ENCODE assay signal across 1 cellular context in the genomic region with DNA sequence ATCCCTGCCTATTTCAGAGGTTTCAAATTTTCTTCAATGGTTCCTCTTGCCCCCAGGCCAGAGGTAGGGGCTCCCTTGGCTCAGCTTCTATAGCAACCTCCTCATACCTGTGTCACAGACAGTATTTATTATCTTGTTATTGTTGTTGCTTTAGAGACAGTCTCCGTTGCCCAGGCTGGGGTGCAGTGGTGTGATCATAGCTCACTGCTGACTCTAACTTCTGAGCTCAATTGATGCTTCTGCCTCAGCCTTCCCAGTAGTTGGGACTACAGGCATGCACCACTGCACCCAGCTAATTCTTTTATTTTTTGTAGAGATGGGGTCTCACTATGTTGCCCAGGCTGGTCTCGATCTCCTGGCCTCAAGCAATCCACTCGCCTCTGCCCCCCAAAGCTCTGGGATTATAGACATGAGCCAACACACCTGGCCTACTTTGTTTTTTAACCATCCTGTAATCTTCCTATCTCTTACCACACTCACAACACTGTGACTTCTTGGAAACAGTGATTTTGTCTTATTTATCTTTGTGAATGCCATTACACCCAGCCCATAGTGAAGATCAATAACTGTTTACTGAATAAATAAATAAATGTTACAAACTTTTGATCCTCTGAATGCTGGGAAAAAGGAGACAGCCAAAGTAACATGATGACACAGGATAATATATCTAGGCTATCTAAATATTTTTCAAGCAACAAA.
TF ChIP-seq lines count a peak whose summit lies in the region.

No MANE protein-coding gene starts in this region.

TF ChIP-seq in HepG2, 621 proteins besides CTCF, POLR2A, EP300 and RAD21 (continued from another document and continues in another):
- TF ChIP-seq, protein P1, sequence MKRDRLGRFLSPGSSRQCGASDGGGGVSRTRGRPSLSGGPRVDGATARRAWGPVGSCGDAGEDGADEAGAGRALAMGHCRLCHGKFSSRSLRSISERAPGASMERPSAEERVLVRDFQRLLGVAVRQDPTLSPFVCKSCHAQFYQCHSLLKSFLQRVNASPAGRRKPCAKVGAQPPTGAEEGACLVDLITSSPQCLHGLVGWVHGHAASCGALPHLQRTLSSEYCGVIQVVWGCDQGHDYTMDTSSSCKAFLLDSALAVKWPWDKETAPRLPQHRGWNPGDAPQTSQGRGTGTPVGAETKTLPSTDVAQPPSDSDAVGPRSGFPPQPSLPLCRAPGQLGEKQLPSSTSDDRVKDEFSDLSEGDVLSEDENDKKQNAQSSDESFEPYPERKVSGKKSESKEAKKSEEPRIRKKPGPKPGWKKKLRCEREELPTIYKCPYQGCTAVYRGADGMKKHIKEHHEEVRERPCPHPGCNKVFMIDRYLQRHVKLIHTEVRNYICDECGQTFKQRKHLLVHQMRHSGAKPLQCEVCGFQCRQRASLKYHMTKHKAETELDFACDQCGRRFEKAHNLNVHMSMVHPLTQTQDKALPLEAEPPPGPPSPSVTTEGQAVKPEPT (CRISPR knock-in tag; IDR thresholded peaks at IDR 0.05; ENCODE audit: low read depth) = no peak
- TF ChIP-seq ZNF441 (CRISPR knock-in tag; IDR thresholded peaks at IDR 0.05; ENCODE audit: borderline replicate concordance) = no peak
- TF ChIP-seq ZBTB8A (CRISPR knock-in tag; IDR thresholded peaks at IDR 0.05; ENCODE audit: borderline replicate concordance, low read depth) = no peak
- TF ChIP-seq, protein P2, sequence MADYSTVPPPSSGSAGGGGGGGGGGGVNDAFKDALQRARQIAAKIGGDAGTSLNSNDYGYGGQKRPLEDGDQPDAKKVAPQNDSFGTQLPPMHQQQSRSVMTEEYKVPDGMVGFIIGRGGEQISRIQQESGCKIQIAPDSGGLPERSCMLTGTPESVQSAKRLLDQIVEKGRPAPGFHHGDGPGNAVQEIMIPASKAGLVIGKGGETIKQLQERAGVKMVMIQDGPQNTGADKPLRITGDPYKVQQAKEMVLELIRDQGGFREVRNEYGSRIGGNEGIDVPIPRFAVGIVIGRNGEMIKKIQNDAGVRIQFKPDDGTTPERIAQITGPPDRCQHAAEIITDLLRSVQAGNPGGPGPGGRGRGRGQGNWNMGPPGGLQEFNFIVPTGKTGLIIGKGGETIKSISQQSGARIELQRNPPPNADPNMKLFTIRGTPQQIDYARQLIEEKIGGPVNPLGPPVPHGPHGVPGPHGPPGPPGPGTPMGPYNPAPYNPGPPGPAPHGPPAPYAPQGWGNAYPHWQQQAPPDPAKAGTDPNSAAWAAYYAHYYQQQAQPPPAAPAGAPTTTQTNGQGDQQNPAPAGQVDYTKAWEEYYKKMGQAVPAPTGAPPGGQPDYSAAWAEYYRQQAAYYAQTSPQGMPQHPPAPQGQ (CRISPR knock-in tag; IDR thresholded peaks at IDR 0.05; ENCODE audit: borderline replicate concordance) = no peak
- TF ChIP-seq ZSCAN25 (CRISPR knock-in tag; IDR thresholded peaks at IDR 0.05) = no peak
- TF ChIP-seq, protein P3, sequence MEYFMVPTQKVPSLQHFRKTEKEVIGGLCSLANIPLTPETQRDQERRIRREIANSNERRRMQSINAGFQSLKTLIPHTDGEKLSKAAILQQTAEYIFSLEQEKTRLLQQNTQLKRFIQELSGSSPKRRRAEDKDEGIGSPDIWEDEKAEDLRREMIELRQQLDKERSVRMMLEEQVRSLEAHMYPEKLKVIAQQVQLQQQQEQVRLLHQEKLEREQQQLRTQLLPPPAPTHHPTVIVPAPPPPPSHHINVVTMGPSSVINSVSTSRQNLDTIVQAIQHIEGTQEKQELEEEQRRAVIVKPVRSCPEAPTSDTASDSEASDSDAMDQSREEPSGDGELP (IDR thresholded peaks at IDR 0.05; ENCODE audit: borderline replicate concordance, low read depth) = no peak
- TF ChIP-seq SCMH1 (CRISPR knock-in tag; IDR thresholded peaks at IDR 0.05; ENCODE audit: borderline replicate concordance) = no peak
- no peak for TF ChIP-seq SALL1 (CRISPR knock-in tag; IDR thresholded peaks at IDR 0.05)
- TF ChIP-seq MZF1 (CRISPR knock-in tag; IDR thresholded peaks at IDR 0.05; ENCODE audit: borderline replicate concordance) = no peak
- peak; percentile 60 for TF ChIP-seq RARA (CRISPR knock-in tag; IDR thresholded peaks at IDR 0.05)
- TF ChIP-seq, protein P4, sequence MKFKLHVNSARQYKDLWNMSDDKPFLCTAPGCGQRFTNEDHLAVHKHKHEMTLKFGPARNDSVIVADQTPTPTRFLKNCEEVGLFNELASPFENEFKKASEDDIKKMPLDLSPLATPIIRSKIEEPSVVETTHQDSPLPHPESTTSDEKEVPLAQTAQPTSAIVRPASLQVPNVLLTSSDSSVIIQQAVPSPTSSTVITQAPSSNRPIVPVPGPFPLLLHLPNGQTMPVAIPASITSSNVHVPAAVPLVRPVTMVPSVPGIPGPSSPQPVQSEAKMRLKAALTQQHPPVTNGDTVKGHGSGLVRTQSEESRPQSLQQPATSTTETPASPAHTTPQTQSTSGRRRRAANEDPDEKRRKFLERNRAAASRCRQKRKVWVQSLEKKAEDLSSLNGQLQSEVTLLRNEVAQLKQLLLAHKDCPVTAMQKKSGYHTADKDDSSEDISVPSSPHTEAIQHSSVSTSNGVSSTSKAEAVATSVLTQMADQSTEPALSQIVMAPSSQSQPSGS (CRISPR knock-in tag; IDR thresholded peaks at IDR 0.05) = no peak
- TF ChIP-seq BCL6 (CRISPR knock-in tag; IDR thresholded peaks at IDR 0.05) = peak; percentile 78
- TF ChIP-seq ZBTB7B (CRISPR knock-in tag; IDR thresholded peaks at IDR 0.05) = no peak
- no peak for TF ChIP-seq U2AF1 (optimal IDR thresholded peaks at IDR 0.05; ENCODE audit: low read depth, low read length)
- TF ChIP-seq, protein P5, sequence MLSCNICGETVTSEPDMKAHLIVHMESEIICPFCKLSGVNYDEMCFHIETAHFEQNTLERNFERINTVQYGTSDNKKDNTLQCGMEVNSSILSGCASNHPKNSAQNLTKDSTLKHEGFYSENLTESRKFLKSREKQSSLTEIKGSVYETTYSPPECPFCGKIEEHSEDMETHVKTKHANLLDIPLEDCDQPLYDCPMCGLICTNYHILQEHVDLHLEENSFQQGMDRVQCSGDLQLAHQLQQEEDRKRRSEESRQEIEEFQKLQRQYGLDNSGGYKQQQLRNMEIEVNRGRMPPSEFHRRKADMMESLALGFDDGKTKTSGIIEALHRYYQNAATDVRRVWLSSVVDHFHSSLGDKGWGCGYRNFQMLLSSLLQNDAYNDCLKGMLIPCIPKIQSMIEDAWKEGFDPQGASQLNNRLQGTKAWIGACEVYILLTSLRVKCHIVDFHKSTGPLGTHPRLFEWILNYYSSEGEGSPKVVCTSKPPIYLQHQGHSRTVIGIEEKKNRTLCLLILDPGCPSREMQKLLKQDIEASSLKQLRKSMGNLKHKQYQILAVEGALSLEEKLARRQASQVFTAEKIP (CRISPR knock-in tag; IDR thresholded peaks at IDR 0.05; ENCODE audit: borderline replicate concordance) = no peak
- TF ChIP-seq SPEN (CRISPR knock-in tag; IDR thresholded peaks at IDR 0.05; ENCODE audit: low read depth) = no peak
- TF ChIP-seq, protein P6, sequence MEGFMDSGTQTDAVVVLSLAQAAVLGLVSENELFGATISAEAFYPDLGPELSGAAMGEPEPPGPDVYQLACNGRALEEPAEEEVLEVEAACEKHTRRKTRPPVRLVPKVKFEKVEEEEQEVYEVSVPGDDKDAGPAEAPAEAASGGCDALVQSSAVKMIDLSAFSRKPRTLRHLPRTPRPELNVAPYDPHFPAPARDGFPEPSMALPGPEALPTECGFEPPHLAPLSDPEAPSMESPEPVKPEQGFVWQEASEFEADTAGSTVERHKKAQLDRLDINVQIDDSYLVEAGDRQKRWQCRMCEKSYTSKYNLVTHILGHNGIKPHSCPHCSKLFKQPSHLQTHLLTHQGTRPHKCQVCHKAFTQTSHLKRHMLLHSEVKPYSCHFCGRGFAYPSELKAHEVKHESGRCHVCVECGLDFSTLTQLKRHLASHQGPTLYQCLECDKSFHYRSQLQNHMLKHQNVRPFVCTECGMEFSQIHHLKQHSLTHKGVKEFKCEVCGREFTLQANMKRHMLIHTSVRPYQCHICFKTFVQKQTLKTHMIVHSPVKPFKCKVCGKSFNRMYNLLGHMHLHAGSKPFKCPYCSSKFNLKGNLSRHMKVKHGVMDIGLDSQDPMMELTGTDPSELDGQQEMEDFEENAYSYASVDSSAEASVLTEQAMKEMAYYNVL (CRISPR knock-in tag; IDR thresholded peaks at IDR 0.05; ENCODE audit: borderline replicate concordance) = no peak
- no peak for TF ChIP-seq ZMAT3 (CRISPR knock-in tag; conservative IDR thresholded peaks at IDR 0.05)
- TF ChIP-seq ISX (CRISPR knock-in tag; conservative IDR thresholded peaks at IDR 0.05) = no peak
- no peak for TF ChIP-seq ZNF33A (CRISPR knock-in tag; IDR thresholded peaks at IDR 0.05; ENCODE audit: borderline replicate concordance)
- TF ChIP-seq NR2F6 (IDR thresholded peaks at IDR 0.05) = no peak
- peak; percentile 44; the same call in 1 of the 2 replicates for TF ChIP-seq NR2F6 (CRISPR knock-in tag; IDR thresholded peaks at IDR 0.05)
- no peak for TF ChIP-seq ZFP36 (IDR thresholded peaks at IDR 0.05; ENCODE audit: borderline replicate concordance, low read depth, low read length, partially characterized antibody)
- TF ChIP-seq, protein P7, sequence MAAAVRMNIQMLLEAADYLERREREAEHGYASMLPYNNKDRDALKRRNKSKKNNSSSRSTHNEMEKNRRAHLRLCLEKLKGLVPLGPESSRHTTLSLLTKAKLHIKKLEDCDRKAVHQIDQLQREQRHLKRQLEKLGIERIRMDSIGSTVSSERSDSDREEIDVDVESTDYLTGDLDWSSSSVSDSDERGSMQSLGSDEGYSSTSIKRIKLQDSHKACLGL (CRISPR knock-in tag; IDR thresholded peaks at IDR 0.05) = no peak
- no peak for TF ChIP-seq NRL (CRISPR knock-in tag; IDR thresholded peaks at IDR 0.05; ENCODE audit: borderline replicate concordance)
- TF ChIP-seq KDM1A (CRISPR knock-in tag; IDR thresholded peaks at IDR 0.05) = peak; percentile 6; the same call in 1 of the 2 replicates
- TF ChIP-seq CHCHD3 (CRISPR knock-in tag; IDR thresholded peaks at IDR 0.05) = no peak
- TF ChIP-seq, protein P8, sequence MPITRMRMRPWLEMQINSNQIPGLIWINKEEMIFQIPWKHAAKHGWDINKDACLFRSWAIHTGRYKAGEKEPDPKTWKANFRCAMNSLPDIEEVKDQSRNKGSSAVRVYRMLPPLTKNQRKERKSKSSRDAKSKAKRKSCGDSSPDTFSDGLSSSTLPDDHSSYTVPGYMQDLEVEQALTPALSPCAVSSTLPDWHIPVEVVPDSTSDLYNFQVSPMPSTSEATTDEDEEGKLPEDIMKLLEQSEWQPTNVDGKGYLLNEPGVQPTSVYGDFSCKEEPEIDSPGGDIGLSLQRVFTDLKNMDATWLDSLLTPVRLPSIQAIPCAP (CRISPR knock-in tag; IDR thresholded peaks at IDR 0.05; ENCODE audit: low read depth) = no peak
- no peak for TF ChIP-seq HOXA5 (CRISPR knock-in tag; IDR thresholded peaks at IDR 0.05)
- TF ChIP-seq NFE2 (CRISPR knock-in tag; IDR thresholded peaks at IDR 0.05) = no peak
- no peak for TF ChIP-seq GTF3A (CRISPR knock-in tag; conservative IDR thresholded peaks at IDR 0.05)
- no peak for TF ChIP-seq ZNF530 (CRISPR knock-in tag; IDR thresholded peaks at IDR 0.05; ENCODE audit: low read depth)
- no peak for TF ChIP-seq POLR2G (IDR thresholded peaks at IDR 0.05; ENCODE audit: low read depth, low read length)
- TF ChIP-seq SNAPC2 (CRISPR knock-in tag; IDR thresholded peaks at IDR 0.05) = no peak
- TF ChIP-seq RFXAP (CRISPR knock-in tag; IDR thresholded peaks at IDR 0.05; ENCODE audit: borderline replicate concordance) = no peak
- TF ChIP-seq SAFB2 (CRISPR knock-in tag; IDR thresholded peaks at IDR 0.05; ENCODE audit: borderline replicate concordance, low read depth) = no peak
- no peak for TF ChIP-seq JDP2 (CRISPR knock-in tag; IDR thresholded peaks at IDR 0.05; ENCODE audit: borderline replicate concordance)
- no peak; the same call in 1 of the 2 replicates for TF ChIP-seq ELF3 (CRISPR knock-in tag; IDR thresholded peaks at IDR 0.05)
- peak; percentile 54; the same call in 1 of the 2 replicates for TF ChIP-seq MED1 (CRISPR knock-in tag; IDR thresholded peaks at IDR 0.05)
